In the genomic region with DNA sequence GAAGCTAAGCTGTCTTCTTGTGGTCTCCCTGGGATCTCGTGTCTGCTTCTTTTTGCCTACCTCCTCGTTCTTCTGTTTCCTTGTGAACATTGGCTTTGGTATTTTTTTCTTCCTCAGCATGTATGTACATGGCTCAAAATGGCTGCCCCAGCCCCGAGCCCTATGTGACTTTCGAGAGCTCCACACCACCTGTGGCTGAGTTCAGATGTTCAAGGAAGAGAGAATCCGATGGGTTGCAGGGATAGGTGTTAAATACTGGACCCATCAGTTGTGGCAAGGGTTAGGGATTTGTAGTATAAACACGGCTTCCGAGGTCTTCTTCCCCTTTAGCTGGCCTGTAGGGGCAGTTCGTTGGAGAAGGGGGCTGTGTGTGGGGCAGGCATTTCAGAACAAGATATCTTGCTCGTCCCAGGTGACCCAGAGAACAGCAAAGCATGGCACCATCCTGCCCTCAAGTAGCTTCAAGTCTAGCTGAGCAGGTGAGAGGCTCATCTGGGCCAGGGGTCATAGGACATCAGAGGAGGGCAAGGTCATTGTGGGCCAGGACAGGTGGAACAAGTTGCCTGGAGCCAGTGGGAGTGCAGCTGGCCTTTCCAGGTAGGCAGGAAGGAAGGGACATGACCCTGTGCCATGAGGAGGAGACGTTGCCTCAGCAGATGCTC, we compare ENCODE assay signal across 23 cellular contexts. TPM values are rescaled to one million over a fixed set of nuclear protein-coding genes. Genes with fewer than 3 reads are reported as not detected.
DNase-seq lines count a peak whose midpoint lies in the region; ATAC-seq, FAIRE-seq and TF ChIP-seq lines count a peak whose summit lies in the region.
"Had no signal": no experiment of that assay in that cellular context is flagged by ENCODE, and none has a peak within 500 bp of the region (broad histone marks: within the 10 kb centered on the region; RNA-seq: fewer than 3 reads in every experiment).

No MANE protein-coding gene starts in this region.

- H3K79me2 ChIP-seq in astrocyte (ENCODE audit: insufficient read depth, low read length), result no peaks in the 10 kb centered on the region

- H3K79me1 ChIP-seq in mesenchymal stem cell (replicated peaks; ENCODE audit: low read length, poor library complexity, severe bottlenecking), result no peaks in the 10 kb centered on the region

- H3K4me1 ChIP-seq in astrocyte (ENCODE audit: insufficient read depth, low read length) (peaks cover 15% of the 10 kb centered on the region), uterus (peaks cover 0 to 7% of the 10 kb centered on the region in 2 donors), mesenchymal stem cell (ENCODE audit: control insufficient read depth, insufficient read depth, low read depth, low read length) (peaks cover 8% of the 10 kb centered on the region), gastrocnemius medialis (peaks cover 21 to 22% of the 10 kb centered on the region in 2 donors)

- H3K27ac Mint-ChIP-seq in natural killer cell treated with Interleukin-12 subunit alpha and Interleukin-12 subunit beta and Interleukin-15 and Interleukin-18, amount 100 ng/mL, for 72 hours, result no peak overlapping the region
- no peak overlapping the region for H3K27ac Mint-ChIP-seq in natural killer cell
- H3K27ac Mint-ChIP-seq in astrocyte (ENCODE audit: unreplicated experiment), result peak overlapping the region; percentile 3
- H3K27ac Mint-ChIP-seq in effector memory CD8-positive, alpha-beta T cell, result no peak overlapping the region
- H3K27ac Mint-ChIP-seq: CD4-positive, CD25-positive, alpha-beta regulatory T cell had no signal

- no peak overlapping the region for H3K14ac ChIP-seq in mesenchymal stem cell (ENCODE audit: low read length in 2 of 2)

- H3K4me3 Mint-ChIP-seq in natural killer cell treated with Interleukin-12 subunit alpha and Interleukin-12 subunit beta and Interleukin-15 and Interleukin-18, amount 100 ng/mL, for 72 hours, result peak overlapping the region; percentile 27
- no peak overlapping the region for H3K4me3 Mint-ChIP-seq in natural killer cell
- H3K4me3 Mint-ChIP-seq in astrocyte (ENCODE audit: unreplicated experiment), result no peak overlapping the region
- H3K4me3 Mint-ChIP-seq in effector memory CD8-positive, alpha-beta T cell, result no peak overlapping the region

- no peak overlapping the region for H3K9ac ChIP-seq in astrocyte (ENCODE audit: low read length)
- H3K9ac ChIP-seq in mesenchymal stem cell (ENCODE audit: low read length), result no peak overlapping the region
- H3K9ac ChIP-seq: BLaER1 had no signal

- H3K36me3 ChIP-seq in astrocyte (ENCODE audit: insufficient read depth, low read length), result no peaks in the 10 kb centered on the region
- no peaks in the 10 kb centered on the region for H3K36me3 ChIP-seq in uterus
- H3K36me3 ChIP-seq in mesenchymal stem cell (ENCODE audit: control insufficient read depth in 1 of 2, insufficient read depth in 2 of 2, low read depth in 1 of 2, low read length in 2 of 2), result no peaks in the 10 kb centered on the region
- no peaks in the 10 kb centered on the region for H3K36me3 ChIP-seq in gastrocnemius medialis
- H3K36me3 ChIP-seq: BLaER1, MG63 had no signal

- H2AFZ ChIP-seq in astrocyte (ENCODE audit: low read depth, low read length) (no peak overlapping the region), mesenchymal stem cell (ENCODE audit: low read depth, low read length) (no peak overlapping the region)

- H3K27me3 Mint-ChIP-seq in natural killer cell treated with Interleukin-12 subunit alpha and Interleukin-12 subunit beta and Interleukin-15 and Interleukin-18, amount 100 ng/mL, for 72 hours, result peaks cover 5 to 17% of the 10 kb centered on the region in 2 donors
- H3K27me3 Mint-ChIP-seq in natural killer cell (ENCODE audit: low read depth in 2 of 2) (peaks cover 10 to 11% of the 10 kb centered on the region in 2 donors), astrocyte (ENCODE audit: low read depth, unreplicated experiment) (peaks cover 20% of the 10 kb centered on the region)
- peaks cover 47 to 49% of the 10 kb centered on the region in 2 donors for H3K27me3 Mint-ChIP-seq in effector memory CD8-positive, alpha-beta T cell

- H3K4ac ChIP-seq in mesenchymal stem cell (ENCODE audit: low read depth in 1 of 2, low read length in 2 of 2), result no peak overlapping the region

- H3K23ac ChIP-seq in mesenchymal stem cell (ENCODE audit: low read length in 2 of 2), result no peak overlapping the region

- TF ChIP-seq POLR2A in uterus (IDR thresholded peaks at IDR 0.05) (no peak), gastrocnemius medialis (IDR thresholded peaks at IDR 0.05) (no peak)

- TF ChIP-seq CTCF in natural killer cell (IDR thresholded peaks at IDR 0.05) (no peak), astrocyte (IDR thresholded peaks at IDR 0.05; ENCODE audit: insufficient read depth, low read depth, low read length) (no peak), uterus (IDR thresholded peaks at IDR 0.05) (no peak), gastrocnemius medialis (IDR thresholded peaks at IDR 0.05 in 4 of 5, conservative IDR thresholded peaks at IDR 0.05 in 1 of 5) (no peak)

- H3K18ac ChIP-seq in mesenchymal stem cell (ENCODE audit: low read depth in 1 of 2, low read length in 2 of 2), result no peak overlapping the region

- no peak overlapping the region for H4K8ac ChIP-seq in mesenchymal stem cell (ENCODE audit: low read length)

- H3K36me3 Mint-ChIP-seq in natural killer cell treated with Interleukin-12 subunit alpha and Interleukin-12 subunit beta and Interleukin-15 and Interleukin-18, amount 100 ng/mL, for 72 hours, result no peaks in the 10 kb centered on the region
- no peaks in the 10 kb centered on the region for H3K36me3 Mint-ChIP-seq in natural killer cell
- H3K36me3 Mint-ChIP-seq in astrocyte (ENCODE audit: low read depth, unreplicated experiment), result peaks cover 6% of the 10 kb centered on the region
- no peaks in the 10 kb centered on the region for H3K36me3 Mint-ChIP-seq in effector memory CD8-positive, alpha-beta T cell (ENCODE audit: insufficient read depth)
- H3K36me3 Mint-ChIP-seq: CD4-positive, CD25-positive, alpha-beta regulatory T cell had no signal

- H2BK15ac ChIP-seq in mesenchymal stem cell (ENCODE audit: low read depth, poor library complexity, severe bottlenecking), result no peak overlapping the region

- DNase-seq in natural killer cell treated with Interleukin-12 subunit alpha and Interleukin-12 subunit beta and Interleukin-15 and Interleukin-18, amount 100 ng/mL, for 72 hours (ENCODE audit: low spot score), result no peak
- no peak for DNase-seq in natural killer cell
- DNase-seq in astrocyte (ENCODE audit: low read depth), result no peak
- peak; percentile 33 for DNase-seq in left lobe of liver (ENCODE audit: low spot score)
- DNase-seq in uterus, result no peak
- DNase-seq in mesenchymal stem cell, result no peak
- DNase-seq in effector memory CD8-positive, alpha-beta T cell, result no peak
- no peak for DNase-seq in gastrocnemius medialis
- DNase-seq: 8988T; CD4-positive, CD25-positive, alpha-beta regulatory T cell; COR-L47; DMS79 treated with DMSO at 0.1 percent for 48 hours; GF-D8; KBM-7; MG63; NCI-H1105 treated with DMSO at 0.1 percent for 48 hours; NCI-H1694; NCI-H2029 treated with DMSO at 0.1 percent for 48 hours; NCI-H446 treated with DMSO at 0.1 percent for 48 hours; SHP77 had no signal

- no peak for ATAC-seq in natural killer cell treated with Interleukin-12 subunit alpha and Interleukin-12 subunit beta and Interleukin-15 and Interleukin-18, amount 100 ng/mL, for 72 hours
- ATAC-seq in natural killer cell (no peak), left lobe of liver (no peak), gastrocnemius medialis (no peak)
- no peak for ATAC-seq in effector memory CD8-positive, alpha-beta T cell (replicated peaks)
- ATAC-seq: Panc1 had no signal

- no peaks in the 10 kb centered on the region for H3K9me3 Mint-ChIP-seq in natural killer cell treated with Interleukin-12 subunit alpha and Interleukin-12 subunit beta and Interleukin-15 and Interleukin-18, amount 100 ng/mL, for 72 hours
- H3K9me3 Mint-ChIP-seq in natural killer cell (no peaks in the 10 kb centered on the region), astrocyte (ENCODE audit: unreplicated experiment) (peaks cover 15% of the 10 kb centered on the region)
- H3K9me3 Mint-ChIP-seq in effector memory CD8-positive, alpha-beta T cell, result peaks cover 0 to 5% of the 10 kb centered on the region in 2 donors

- no peak overlapping the region for H2BK120ac ChIP-seq in mesenchymal stem cell (ENCODE audit: low read depth, low read length)

- H3K27ac ChIP-seq in astrocyte (ENCODE audit: low read depth, low read length) (no peak overlapping the region), uterus (peak overlapping the region; percentile 93 to 97), mesenchymal stem cell (ENCODE audit: low read length, poor library complexity, severe bottlenecking) (no peak overlapping the region), gastrocnemius medialis (no peak overlapping the region)
- H3K27ac ChIP-seq: BLaER1 had no signal

- H4K91ac ChIP-seq in mesenchymal stem cell (ENCODE audit: low read length), result no peak overlapping the region

- H3K4me3 ChIP-seq in astrocyte (ENCODE audit: insufficient read depth, low read depth, low read length) (no peak overlapping the region), uterus (no peak overlapping the region), mesenchymal stem cell (ENCODE audit: insufficient read depth in 1 of 2, low read depth in 1 of 2, low read length in 2 of 2) (no peak overlapping the region), gastrocnemius medialis (no peak overlapping the region)
- H3K4me3 ChIP-seq: BLaER1, MG63 had no signal

- H3K27me3 ChIP-seq in astrocyte (ENCODE audit: insufficient read depth, low read length), result peaks cover 8% of the 10 kb centered on the region
- H3K27me3 ChIP-seq in uterus, result no peaks in the 10 kb centered on the region
- H3K27me3 ChIP-seq in mesenchymal stem cell (ENCODE audit: control insufficient read depth in 1 of 2, insufficient read depth in 1 of 2, low read length in 2 of 2), result peaks cover 0 to 49% of the 10 kb centered on the region in 2 experiments
- H3K27me3 ChIP-seq in gastrocnemius medialis, result no peaks in the 10 kb centered on the region
- H3K27me3 ChIP-seq: BLaER1, MG63 had no signal

- 98% methylated on average over 10 of the region's 10 CpGs for WGBS in mesenchymal stem cell

- H2AK5ac ChIP-seq in mesenchymal stem cell (ENCODE audit: low read length, severe bottlenecking), result no peak overlapping the region

- no peaks in the 10 kb centered on the region for H3K4me1 Mint-ChIP-seq in natural killer cell treated with Interleukin-12 subunit alpha and Interleukin-12 subunit beta and Interleukin-15 and Interleukin-18, amount 100 ng/mL, for 72 hours (ENCODE audit: low read depth in 2 of 2)
- H3K4me1 Mint-ChIP-seq in natural killer cell (peaks cover 0 to 6% of the 10 kb centered on the region in 2 donors), astrocyte (ENCODE audit: low read depth, unreplicated experiment) (peaks cover 5% of the 10 kb centered on the region)
- H3K4me1 Mint-ChIP-seq in effector memory CD8-positive, alpha-beta T cell (ENCODE audit: low read depth in 2 of 2), result peaks cover 0 to 4% of the 10 kb centered on the region in 2 donors

- in situ Hi-C loops in gastrocnemius medialis (cut with MboI; ENCODE audit: low sequenced_read_pairs in 4 of 4), result no loop called here

- intact Hi-C loops in natural killer cell (cut with micrococcal nuclease) (no loop called here), uterus (cut with DNase I; ENCODE audit: low total_unique reads) (no loop called here), gastrocnemius medialis (cut with DNase I; ENCODE audit: low total_unique reads) (loop anchor here (10.0 kb wide), 2 partner anchors 178 to 468 kb away; a partner anchor contains a TSS)

- H4K20me1 ChIP-seq in astrocyte (ENCODE audit: insufficient read depth, low read length), result no peaks in the 10 kb centered on the region
- H4K20me1 ChIP-seq: BLaER1 had no signal

- peaks cover 7% of the 10 kb centered on the region for H3K9me3 ChIP-seq in astrocyte (ENCODE audit: insufficient read depth, low read depth, low read length)
- H3K9me3 ChIP-seq in uterus, result no peaks in the 10 kb centered on the region
- H3K9me3 ChIP-seq in mesenchymal stem cell (ENCODE audit: control insufficient read depth, low read length), result peaks cover 15% of the 10 kb centered on the region
- H3K9me3 ChIP-seq in gastrocnemius medialis, result no peaks in the 10 kb centered on the region
- H3K9me3 ChIP-seq: BLaER1 had no signal

- no peak overlapping the region for H3K4me2 ChIP-seq in astrocyte (ENCODE audit: low read length)
- no peak overlapping the region for H3K4me2 ChIP-seq in mesenchymal stem cell (ENCODE audit: low read length, poor library complexity, severe bottlenecking)
- H3K4me2 ChIP-seq: BLaER1 had no signal

- H2BK5ac ChIP-seq in mesenchymal stem cell (ENCODE audit: low read depth, low read length, poor library complexity, severe bottlenecking), result no peak overlapping the region

- H2BK12ac ChIP-seq in mesenchymal stem cell (ENCODE audit: low read length in 2 of 2), result peak overlapping the region in 1 of 2 experiments; percentile 48

- no peak for FAIRE-seq in astrocyte (lab: Jason Lieb, UNC)
- FAIRE-seq: GM12892 had no signal

RNA-seq across cellular contexts. Expression of a gene that starts 57.2 kb away (rescaled TPM):
- 10 to 100 TPM; 22.3 to 58.9 TPM for total RNA-seq in natural killer cell treated with Interleukin-12 subunit alpha and Interleukin-12 subunit beta and Interleukin-15 and Interleukin-18, amount 100 ng/mL, for 72 hours
- total RNA-seq in natural killer cell (10 to 100 TPM; 19.9 to 25.1 (median 20.1) TPM), astrocyte (17.1 and 18.3 TPM in 2 replicates), left lobe of liver (26.9 TPM), uterus (10 to 100 TPM in 3 of 4 donors, 1 to 10 TPM in 1; 3.2 to 59.7 (median 22.9) TPM), gastrocnemius medialis (10 to 100 TPM; 15.6 to 64.4 (median 34.9) TPM)
- 11.1 TPM for polyA plus RNA-seq in mesenchymal stem cell (2013, experiment 1 of 2)
- polyA plus RNA-seq in mesenchymal stem cell (2013, experiment 2 of 2), result 8.8 TPM

Comparison
In these comparisons a context has a peak if more than half of its experiments do, and no peak if none do; other contexts are left out.
1. H3K27ac ChIP-seq: peak in uterus (2 of 2); none in astrocyte (single experiment), mesenchymal stem cell (single experiment) and gastrocnemius medialis (0 of 4).